19 cellular contexts compared by ENCODE assay signal in genomic region chr10:117968354-117969182, GRCh38.
"Had no signal": no experiment of that assay in that cellular context is flagged by ENCODE, and none has a peak within 500 bp of the region (broad histone marks: within the 10 kb centered on the region; RNA-seq: fewer than 3 reads in every experiment).

No MANE protein-coding gene starts in this region.

- FAIRE-seq: astrocyte, islet of Langerhans, urothelium cell line had no signal

- H3K4me1 ChIP-seq: gastrocnemius medialis had no signal

- H3K36me3 ChIP-seq: cardiac muscle cell, gastrocnemius medialis, heart right ventricle, thyroid gland had no signal

- H3K27me3 ChIP-seq: gastrocnemius medialis, heart right ventricle, thyroid gland had no signal

- ATAC-seq: gastrocnemius medialis; heart right ventricle; left colon; stimulated activated naive B cell treated with anti-CD40 and anti-IgM and Interleukin-4, amounts not matched to agents 10 μg/mL and 1 μg/mL and 100 μg/mL, for 72 hours had no signal

- H3K9me3 ChIP-seq: gastrocnemius medialis, thyroid gland had no signal

- H3K4me3 ChIP-seq: cardiac muscle cell, gastrocnemius medialis, heart right ventricle, skin epidermis, thyroid gland had no signal

- DNase-seq: activated CD4-positive, alpha-beta T cell treated with anti-CD3 and anti-CD28 coated beads, Interleukin-2, amount 50 U/mL, for 48 hours; activated naive CD4-positive, alpha-beta T cell treated with anti-CD3 and anti-CD28 coated beads for 36 hours; gastrocnemius medialis; heart right ventricle; left colon; midbrain; naive B cell; stimulated activated CD4-positive, alpha-beta T cell treated with anti-CD3 and anti-CD28 coated beads, Interleukin-15, amount 100 ng/mL, for 24 hours; stimulated activated CD4-positive, alpha-beta T cell treated with anti-CD3 and anti-CD28 coated beads, Interleukin-4, amount 100 ng/mL, for 1 hour; stimulated activated naive B cell treated with anti-CD40 and anti-IgM and Interleukin-4, amounts not matched to agents 10 μg/mL and 1 μg/mL and 100 μg/mL, for 72 hours; T1000; thyroid gland had no signal

- H3K9me3 Mint-ChIP-seq: activated naive CD4-positive, alpha-beta T cell treated with anti-CD3 and anti-CD28 coated beads for 36 hours; activated T-helper 2 cell treated with anti-CD3 and anti-CD28 coated beads, Interferon-gamma antibody, Interleukin-2, Interleukin-4, amounts not matched to agents 10 μg/mL and 5 μg/mL and 100 μg/mL, durations not matched to agents 14 hours and 24 hours and 36 hours had no signal

- H3K27ac ChIP-seq: cardiac muscle cell, gastrocnemius medialis, heart right ventricle, skin epidermis, thyroid gland, VCaP had no signal

- H3K27ac Mint-ChIP-seq: activated naive CD4-positive, alpha-beta T cell treated with anti-CD3 and anti-CD28 coated beads for 36 hours; activated T-helper 2 cell treated with anti-CD3 and anti-CD28 coated beads, Interferon-gamma antibody, Interleukin-2, Interleukin-4, amounts not matched to agents 10 μg/mL and 5 μg/mL and 100 μg/mL, durations not matched to agents 14 hours and 24 hours and 36 hours; naive B cell; stimulated activated naive B cell treated with anti-CD40 and anti-IgM and Interleukin-4, amounts not matched to agents 10 μg/mL and 1 μg/mL and 100 μg/mL, for 72 hours had no signal

- H3K36me3 Mint-ChIP-seq: stimulated activated naive B cell treated with anti-CD40 and anti-IgM and Interleukin-4, amounts not matched to agents 10 μg/mL and 1 μg/mL and 100 μg/mL, for 72 hours had no signal

- H3K4me1 Mint-ChIP-seq: naive B cell had no signal

- H3K4me3 Mint-ChIP-seq: activated naive CD4-positive, alpha-beta T cell treated with anti-CD3 and anti-CD28 coated beads for 36 hours; naive B cell; stimulated activated naive B cell treated with anti-CD40 and anti-IgM and Interleukin-4, amounts not matched to agents 10 μg/mL and 1 μg/mL and 100 μg/mL, for 72 hours had no signal
